Comparison of ENCODE assay signal across 16 cellular contexts in the genomic region with DNA sequence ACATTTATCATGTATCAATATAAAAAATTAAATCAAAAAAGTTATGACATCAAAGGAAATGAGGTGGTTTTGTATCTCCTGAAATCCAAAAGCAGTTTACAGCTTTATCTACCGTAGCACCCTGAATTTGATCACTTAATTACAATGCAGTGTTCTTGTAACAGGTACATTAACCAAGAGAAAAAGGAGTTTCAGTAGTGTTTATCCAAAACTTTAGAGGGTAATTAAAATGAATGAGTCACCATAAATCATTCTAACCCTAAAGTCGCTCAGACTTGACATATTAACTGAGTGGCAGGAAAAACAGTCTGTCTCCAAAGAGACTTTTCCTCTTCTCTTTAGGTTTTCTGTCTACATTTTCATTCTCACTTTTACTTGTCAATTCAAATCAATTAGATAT.
"Had no signal": no experiment of that assay in that cellular context is flagged by ENCODE, and none has a peak within 500 bp of the region (broad histone marks: within the 10 kb centered on the region; RNA-seq: fewer than 3 reads in every experiment).

No MANE protein-coding gene starts in this region.

- DNase-seq: activated CD4-positive, alpha-beta memory T cell treated with anti-CD3 and anti-CD28 coated beads, Interleukin-2, amount 10 ng/mL, durations not matched to agents 7 days and 5 days; activated gamma-delta T cell treated with Interleukin-2 at 50 U/mL for 16 hours; activated naive CD8-positive, alpha-beta T cell treated with anti-CD3 and anti-CD28 coated beads, Interleukin-2, amount 10 ng/mL, durations not matched to agents 7 days and 5 days; activated T-cell treated with anti-CD3 and anti-CD28 coated beads, Interleukin-2, amount 50 U/mL, for 72 hours; anterior cingulate cortex; dermis blood vessel endothelial cell; hippocampal formation; kidney glomerular epithelial cell; lower lobe of right lung; midbrain; pancreas; retina; stimulated activated CD4-positive, alpha-beta T cell treated with anti-CD3 and anti-CD28 coated beads, Interleukin-4, amount 100 ng/mL, for 1 hour; upper lobe of left lung had no signal

- H3K4me1 ChIP-seq: lower lobe of right lung, neural progenitor cell, pancreas, upper lobe of left lung had no signal

- H3K9me3 ChIP-seq: lower lobe of right lung, pancreas, upper lobe of left lung had no signal

- H3K27me3 ChIP-seq: neural progenitor cell, pancreas, upper lobe of left lung had no signal

- ATAC-seq: activated T-cell treated with anti-CD3 and anti-CD28 coated beads, Interleukin-2, amount 50 U/mL, for 72 hours; lower lobe of right lung; pancreas had no signal

- H3K27ac ChIP-seq: lower lobe of right lung, neural progenitor cell, pancreas, upper lobe of left lung, VCaP had no signal

- H3K36me3 ChIP-seq: lower lobe of right lung, neural progenitor cell, pancreas, upper lobe of left lung had no signal

- H3K4me3 ChIP-seq: lower lobe of right lung, neural progenitor cell, pancreas, upper lobe of left lung had no signal
